In the genomic region with DNA sequence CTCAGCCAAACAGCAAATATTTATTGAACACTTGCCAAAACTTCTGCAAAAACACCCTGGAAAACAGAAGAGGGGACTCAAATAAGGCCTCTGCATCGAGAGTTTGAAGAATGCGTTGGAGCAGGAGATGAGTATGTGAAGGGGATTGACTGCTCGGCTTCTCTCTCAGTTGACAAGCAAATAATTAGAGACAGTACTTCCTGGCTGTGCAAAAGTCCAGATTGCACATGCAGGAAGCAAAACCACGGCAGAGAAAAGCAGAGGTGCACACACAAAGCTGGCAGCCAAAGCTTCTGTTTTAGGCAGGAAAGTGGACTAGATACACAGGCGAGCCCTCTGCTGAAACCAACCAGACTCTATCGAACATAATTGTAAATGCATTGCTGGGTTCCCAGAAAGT, we compare ENCODE assay signal across 1 cellular context.
TF ChIP-seq lines count a peak whose summit lies in the region.

No MANE protein-coding gene starts in this region.

TF ChIP-seq in HepG2, 621 proteins besides CTCF, POLR2A, EP300 and RAD21 (continued from another document):
- TF ChIP-seq, protein P1, sequence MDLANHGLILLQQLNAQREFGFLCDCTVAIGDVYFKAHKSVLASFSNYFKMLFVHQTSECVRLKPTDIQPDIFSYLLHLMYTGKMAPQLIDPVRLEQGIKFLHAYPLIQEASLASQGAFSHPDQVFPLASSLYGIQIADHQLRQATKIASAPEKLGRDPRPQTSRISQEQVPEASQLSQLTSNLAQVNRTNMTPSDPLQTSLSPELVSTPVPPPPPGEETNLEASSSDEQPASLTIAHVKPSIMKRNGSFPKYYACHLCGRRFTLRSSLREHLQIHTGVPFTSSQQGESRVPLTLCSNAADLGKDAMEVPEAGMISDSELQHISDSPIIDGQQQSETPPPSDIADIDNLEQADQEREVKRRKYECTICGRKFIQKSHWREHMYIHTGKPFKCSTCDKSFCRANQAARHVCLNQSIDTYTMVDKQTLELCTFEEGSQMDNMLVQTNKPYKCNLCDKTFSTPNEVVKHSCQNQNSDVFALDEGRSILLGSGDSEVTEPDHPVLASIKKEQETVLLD (CRISPR knock-in tag; IDR thresholded peaks at IDR 0.05; ENCODE audit: low read depth) = no peak
- TF ChIP-seq ASH2L (IDR thresholded peaks at IDR 0.05; ENCODE audit: insufficient read length, low read depth, low read length) = no peak
- TF ChIP-seq ZZZ3 (CRISPR knock-in tag; IDR thresholded peaks at IDR 0.05; ENCODE audit: borderline replicate concordance) = no peak
- TF ChIP-seq ONECUT2 (CRISPR knock-in tag; IDR thresholded peaks at IDR 0.05) = no peak
- TF ChIP-seq, protein P2, sequence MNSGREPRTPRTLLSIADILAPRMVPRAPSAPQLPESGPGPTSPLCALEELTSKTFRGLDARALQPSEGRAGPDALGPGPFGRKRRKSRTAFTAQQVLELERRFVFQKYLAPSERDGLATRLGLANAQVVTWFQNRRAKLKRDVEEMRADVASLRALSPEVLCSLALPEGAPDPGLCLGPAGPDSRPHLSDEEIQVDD (CRISPR knock-in tag; IDR thresholded peaks at IDR 0.05; ENCODE audit: borderline replicate concordance) = no peak
- TF ChIP-seq ZNF225 (CRISPR knock-in tag; IDR thresholded peaks at IDR 0.05) = no peak
- no peak for TF ChIP-seq EEA1 (CRISPR knock-in tag; IDR thresholded peaks at IDR 0.05; ENCODE audit: borderline replicate concordance)
